30 cellular contexts compared by ENCODE assay signal in genomic region chr5:177967221-177967887, GRCh38. TPM values are rescaled to one million over a fixed set of nuclear protein-coding genes. Genes with fewer than 3 reads are reported as not detected.
DNase-seq lines count a peak whose midpoint lies in the region; ATAC-seq and TF ChIP-seq lines count a peak whose summit lies in the region.
"Had no signal": no experiment of that assay in that cellular context is flagged by ENCODE, and none has a peak within 500 bp of the region (broad histone marks: within the 10 kb centered on the region; RNA-seq: fewer than 3 reads in every experiment).

No MANE protein-coding gene starts in this region.

- H3K9me2 ChIP-seq in SK-N-SH (no peaks in the 10 kb centered on the region), PC-3 (replicated peaks; ENCODE audit: low read length) (no peaks in the 10 kb centered on the region)

- no TSS peak for BruUV-seq in PC-3 (replicated peaks; lab: Mats Ljungman, UMichigan)

- no peaks in the 10 kb centered on the region for H3K36me3 Mint-ChIP-seq in osteocyte (ENCODE audit: unreplicated experiment)
- H3K36me3 Mint-ChIP-seq: CD14-positive monocyte had no signal

- TF ChIP-seq EP300 in SK-N-SH (IDR thresholded peaks at IDR 0.05; ENCODE audit: borderline replicate concordance in 1 of 2, low read depth in 1 of 2, low read length in 1 of 2) (no peak), esophagus muscularis mucosa (IDR thresholded peaks at IDR 0.05) (no peak)

- POLR2A ChIA-PET in SK-N-SH (lab: Yijun Ruan, JAX), result no interaction called here
- POLR2A ChIA-PET in PC-3 (lab: Charles Lee; ENCODE audit: unreplicated experiment), result interaction anchor here (0.6 kb wide), 1 partner anchor 156 kb away, joined by 3 read pairs; no protein-coding TSS in a partner anchor

- H3K79me2 ChIP-seq in SK-N-SH (ENCODE audit: insufficient read depth) (no peaks in the 10 kb centered on the region), PC-3 (ENCODE audit: low read length) (no peaks in the 10 kb centered on the region)

- no peaks in the 10 kb centered on the region for H3K9me3 ChIP-seq in SK-N-SH
- H3K9me3 ChIP-seq in PC-3 (ENCODE audit: low read length), result no peaks in the 10 kb centered on the region
- H3K9me3 ChIP-seq in esophagus muscularis mucosa, result no peaks in the 10 kb centered on the region
- H3K9me3 ChIP-seq: BE2C had no signal

- H3K4me1 ChIP-seq in SK-N-SH (ENCODE audit: control insufficient read depth in 1 of 2, insufficient read depth in 2 of 2, low read depth in 1 of 2, low read length in 1 of 2), result no peaks in the 10 kb centered on the region
- H3K4me1 ChIP-seq in PC-3 (ENCODE audit: insufficient read depth, low read length), result peaks cover 25% of the 10 kb centered on the region
- no peaks in the 10 kb centered on the region for H3K4me1 ChIP-seq in esophagus muscularis mucosa
- H3K4me1 ChIP-seq: BE2C had no signal

- H4K20me1 ChIP-seq in SK-N-SH (ENCODE audit: insufficient read depth) (no peaks in the 10 kb centered on the region), PC-3 (ENCODE audit: low read length) (0 out of 2 replicates have a peak, but pooled peaks cover 4% of the 10 kb centered on the region)

- intact Hi-C loops in PC-3 (cut with micrococcal nuclease), result no loop called here
- intact Hi-C loops in esophagus muscularis mucosa (cut with DNase I), result no loop called here

- WGBS in SK-N-SH (ENCODE audit: low lambda C conversion rate), result 72% methylated on average over 9 of the region's 9 CpGs
- WGBS in esophagus muscularis mucosa, result 81% methylated on average over 9 of the region's 9 CpGs

- no peak overlapping the region for H3K4me3 ChIP-seq in SK-N-SH (ENCODE audit: low read depth in 2 of 2, low read length in 1 of 2)
- peak overlapping the region; percentile 21; the same call in 1 of the 2 replicates for H3K4me3 ChIP-seq in PC-3 (ENCODE audit: low read length)
- no peak overlapping the region for H3K4me3 ChIP-seq in esophagus muscularis mucosa
- H3K4me3 ChIP-seq: GM12878, SK-N-MC had no signal

- H3K4me2 ChIP-seq in SK-N-SH (peak overlapping the region; percentile 23), PC-3 (ENCODE audit: low read length) (peak overlapping the region; percentile 62)

- H3K9ac ChIP-seq in SK-N-SH, result no peak overlapping the region
- H3K9ac ChIP-seq in PC-3 (ENCODE audit: low read length), result no peak overlapping the region

- TF ChIP-seq CTCF in SK-N-SH (IDR thresholded peaks at IDR 0.05) (no peak), PC-3 (conservative IDR thresholded peaks at IDR 0.05; ENCODE audit: low read depth, low read length) (no peak), esophagus muscularis mucosa (IDR thresholded peaks at IDR 0.05) (no peak), osteocyte (IDR thresholded peaks at IDR 0.05) (no peak)

- no peaks in the 10 kb centered on the region for H3K9me3 Mint-ChIP-seq in osteocyte (ENCODE audit: unreplicated experiment)

- no peak overlapping the region for H3K27ac ChIP-seq in SK-N-SH (ENCODE audit: low read depth in 2 of 2, low read length in 1 of 2)
- H3K27ac ChIP-seq in PC-3 (ENCODE audit: low read length), result no peak overlapping the region
- no peak overlapping the region for H3K27ac ChIP-seq in esophagus muscularis mucosa (replicated peaks in 1 of 4)
- H3K27ac ChIP-seq: 22Rv1, RWPE1, SK-N-MC had no signal

- H3K4me3 Mint-ChIP-seq in osteocyte (ENCODE audit: unreplicated experiment), result no peak overlapping the region
- H3K4me3 Mint-ChIP-seq: CD8-positive, alpha-beta memory T cell had no signal

- TF ChIP-seq RAD21 in SK-N-SH (IDR thresholded peaks at IDR 0.05; ENCODE audit: low read length), result no peak

- H3K27ac Mint-ChIP-seq in osteocyte (ENCODE audit: unreplicated experiment), result no peak overlapping the region
- H3K27ac Mint-ChIP-seq: CD14-positive monocyte; CD8-positive, alpha-beta memory T cell had no signal

- no peaks in the 10 kb centered on the region for H3K36me3 ChIP-seq in SK-N-SH (replicated peaks in 1 of 2; ENCODE audit: control insufficient read depth in 1 of 2, insufficient read depth in 2 of 2, low read length in 1 of 2)
- no peaks in the 10 kb centered on the region for H3K36me3 ChIP-seq in PC-3 (ENCODE audit: low read depth, low read length)
- H3K36me3 ChIP-seq in esophagus muscularis mucosa, result no peaks in the 10 kb centered on the region
- H3K36me3 ChIP-seq: BE2C had no signal

- CTCF ChIA-PET in SK-N-SH (lab: Yijun Ruan, JAX) (no interaction called here), PC-3 (lab: Charles Lee) (interaction anchor here (1.0 kb wide), 1 partner anchor 15 kb away, joined by 9 read pairs; no protein-coding TSS in a partner anchor)

- TF ChIP-seq POLR2A in esophagus muscularis mucosa (IDR thresholded peaks at IDR 0.05; ENCODE audit: low read depth), result no peak

- peaks cover 3% of the 10 kb centered on the region for H3K27me3 Mint-ChIP-seq in osteocyte (ENCODE audit: unreplicated experiment)
- H3K27me3 Mint-ChIP-seq: CD8-positive, alpha-beta memory T cell had no signal

- H3K27me3 ChIP-seq in SK-N-SH (ENCODE audit: insufficient read depth), result no peaks in the 10 kb centered on the region
- H3K27me3 ChIP-seq in PC-3 (ENCODE audit: low read length), result no peaks in the 10 kb centered on the region
- H3K27me3 ChIP-seq in esophagus muscularis mucosa, result peaks cover 0 to 26% (median 0%) of the 10 kb centered on the region in 4 donors

- H3F3A ChIP-seq in SK-N-SH (replicated peaks; ENCODE audit: insufficient read depth) (no peaks in the 10 kb centered on the region), PC-3 (ENCODE audit: low read length, unreplicated experiment) (no peaks in the 10 kb centered on the region)

- no peak for ATAC-seq in SK-N-SH treated with all-trans-retinoic acid at 6 μM for 48 hours
- peak; percentile 84 for ATAC-seq in PC-3
- no peak for ATAC-seq in GM21367 (IDR thresholded peaks at IDR 0.05; ENCODE audit: unreplicated experiment)
- ATAC-seq in HG02763 (IDR thresholded peaks at IDR 0.05; ENCODE audit: unreplicated experiment), result no peak
- ATAC-seq: GM12878, HCT116 had no signal

- no peak overlapping the region for H2AFZ ChIP-seq in SK-N-SH (ENCODE audit: low read depth)
- peak overlapping the region; percentile 44; the same call in 1 of the 2 replicates for H2AFZ ChIP-seq in PC-3 (ENCODE audit: low read length)

- no peaks in the 10 kb centered on the region for H3K4me1 Mint-ChIP-seq in osteocyte (ENCODE audit: unreplicated experiment)
- H3K4me1 Mint-ChIP-seq: CD14-positive monocyte had no signal

- DNase-seq in SK-N-SH (no peak), PC-3 (peak; percentile 77), esophagus muscularis mucosa (ENCODE audit: extremely low spot score) (peak; percentile 37), osteocyte (ENCODE audit: extremely low spot score, unreplicated experiment) (peak; percentile 40)
- DNase-seq in stimulated activated naive CD4-positive, alpha-beta T cell treated with Interleukin-2 at 50 U/mL for 16 hours (lab: John Stamatoyannopoulos, UW), result no peak
- DNase-seq: BE2C; CD8-positive, alpha-beta memory T cell; DMS 273 treated with DMSO at 0.1 percent for 48 hours; DMS79; KBM-7; MM.1S; NCI-H1048; NCI-H1417 treated with DMSO at 0.1 percent for 48 hours; NCI-H1694 treated with DMSO at 0.1 percent for 48 hours; NCI-H2081; NCI-H2227 treated with DMSO at 0.1 percent for 48 hours; NCI-H526 treated with DMSO at 0.1 percent for 48 hours; SIG-M5 had no signal

TF ChIP-seq in SK-N-SH, 30 proteins besides CTCF, POLR2A, EP300 and RAD21:
- TF ChIP-seq RFX5 (IDR thresholded peaks at IDR 0.05; ENCODE audit: low read length) (no peak), NFIC (IDR thresholded peaks at IDR 0.05; ENCODE audit: borderline replicate concordance) (0 out of 2 replicates have a peak, but pooled peaks have one; percentile 23), FOSL2 (IDR thresholded peaks at IDR 0.05; ENCODE audit: borderline replicate concordance, low read depth) (0 out of 2 replicates have a peak, but pooled peaks have one; percentile 7)

TF ChIP-seq in SK-N-SH treated with all-trans-retinoic acid at 6 μM for 48 hours, 23 proteins besides CTCF, POLR2A, EP300 and RAD21 (continues in another document):
- TF ChIP-seq CSRNP3 (CRISPR knock-in tag; IDR thresholded peaks at IDR 0.05) (no peak), BACH2 (CRISPR knock-in tag; IDR thresholded peaks at IDR 0.05; ENCODE audit: borderline replicate concordance) (no peak), ZNF8 (CRISPR knock-in tag; IDR thresholded peaks at IDR 0.05) (no peak), OSR1 (CRISPR knock-in tag; IDR thresholded peaks at IDR 0.05) (no peak), ZC3H10 (CRISPR knock-in tag; IDR thresholded peaks at IDR 0.05) (no peak), CSDC2 (CRISPR knock-in tag; IDR thresholded peaks at IDR 0.05) (no peak), ZFP3 (CRISPR knock-in tag; IDR thresholded peaks at IDR 0.05) (no peak), ZNF70 (CRISPR knock-in tag; IDR thresholded peaks at IDR 0.05) (no peak), ISL1 (CRISPR knock-in tag; IDR thresholded peaks at IDR 0.05) (no peak), ZNF565 (CRISPR knock-in tag; conservative IDR thresholded peaks at IDR 0.05; ENCODE audit: low read depth) (no peak), ZFP30 (CRISPR knock-in tag; IDR thresholded peaks at IDR 0.05) (no peak)
- TF ChIP-seq, protein P1, sequence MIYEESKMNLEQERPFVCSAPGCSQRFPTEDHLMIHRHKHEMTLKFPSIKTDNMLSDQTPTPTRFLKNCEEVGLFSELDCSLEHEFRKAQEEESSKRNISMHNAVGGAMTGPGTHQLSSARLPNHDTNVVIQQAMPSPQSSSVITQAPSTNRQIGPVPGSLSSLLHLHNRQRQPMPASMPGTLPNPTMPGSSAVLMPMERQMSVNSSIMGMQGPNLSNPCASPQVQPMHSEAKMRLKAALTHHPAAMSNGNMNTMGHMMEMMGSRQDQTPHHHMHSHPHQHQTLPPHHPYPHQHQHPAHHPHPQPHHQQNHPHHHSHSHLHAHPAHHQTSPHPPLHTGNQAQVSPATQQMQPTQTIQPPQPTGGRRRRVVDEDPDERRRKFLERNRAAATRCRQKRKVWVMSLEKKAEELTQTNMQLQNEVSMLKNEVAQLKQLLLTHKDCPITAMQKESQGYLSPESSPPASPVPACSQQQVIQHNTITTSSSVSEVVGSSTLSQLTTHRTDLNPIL (CRISPR knock-in tag; IDR thresholded peaks at IDR 0.05; ENCODE audit: low read depth), result no peak

RNA-seq across cellular contexts. Expression of gene PROP1, which starts 28.7 kb away (rescaled TPM):
- polyA plus RNA-seq in SK-N-SH (2012; rRNA removed), result not detected in 2 replicates
- polyA plus RNA-seq in SK-N-SH (2012; cell fraction: cytosol; rRNA removed), result not detected in 2 replicates
- not detected in 2 replicates for polyA plus RNA-seq in SK-N-SH (2012; cell fraction: nucleus; rRNA removed)
- total RNA-seq in PC-3 (2014; rRNA removed), result not detected in 2 replicates
- total RNA-seq in esophagus muscularis mucosa, result not detected
- not detected in 2 replicates for total RNA-seq in osteocyte
- total RNA-seq: CD8-positive, alpha-beta memory T cell; GM12878; H1; LHCN-M2; NCI-H460 had no signal
- polyA plus RNA-seq: CD14-positive monocyte; CD8-positive, alpha-beta memory T cell; GM12878; H1 had no signal

Comparison
In these comparisons a context has a peak if more than half of its experiments do, and no peak if none do; other contexts are left out.
1. DNase-seq: peak in PC-3 (single experiment), esophagus muscularis mucosa (single experiment) and osteocyte (single experiment); none in SK-N-SH (single experiment) and stimulated activated naive CD4-positive, alpha-beta T cell treated with Interleukin-2 at 50 U/mL for 16 hours (single experiment).